Comparison of ENCODE assay signal across 1 cellular context in the genomic region with DNA sequence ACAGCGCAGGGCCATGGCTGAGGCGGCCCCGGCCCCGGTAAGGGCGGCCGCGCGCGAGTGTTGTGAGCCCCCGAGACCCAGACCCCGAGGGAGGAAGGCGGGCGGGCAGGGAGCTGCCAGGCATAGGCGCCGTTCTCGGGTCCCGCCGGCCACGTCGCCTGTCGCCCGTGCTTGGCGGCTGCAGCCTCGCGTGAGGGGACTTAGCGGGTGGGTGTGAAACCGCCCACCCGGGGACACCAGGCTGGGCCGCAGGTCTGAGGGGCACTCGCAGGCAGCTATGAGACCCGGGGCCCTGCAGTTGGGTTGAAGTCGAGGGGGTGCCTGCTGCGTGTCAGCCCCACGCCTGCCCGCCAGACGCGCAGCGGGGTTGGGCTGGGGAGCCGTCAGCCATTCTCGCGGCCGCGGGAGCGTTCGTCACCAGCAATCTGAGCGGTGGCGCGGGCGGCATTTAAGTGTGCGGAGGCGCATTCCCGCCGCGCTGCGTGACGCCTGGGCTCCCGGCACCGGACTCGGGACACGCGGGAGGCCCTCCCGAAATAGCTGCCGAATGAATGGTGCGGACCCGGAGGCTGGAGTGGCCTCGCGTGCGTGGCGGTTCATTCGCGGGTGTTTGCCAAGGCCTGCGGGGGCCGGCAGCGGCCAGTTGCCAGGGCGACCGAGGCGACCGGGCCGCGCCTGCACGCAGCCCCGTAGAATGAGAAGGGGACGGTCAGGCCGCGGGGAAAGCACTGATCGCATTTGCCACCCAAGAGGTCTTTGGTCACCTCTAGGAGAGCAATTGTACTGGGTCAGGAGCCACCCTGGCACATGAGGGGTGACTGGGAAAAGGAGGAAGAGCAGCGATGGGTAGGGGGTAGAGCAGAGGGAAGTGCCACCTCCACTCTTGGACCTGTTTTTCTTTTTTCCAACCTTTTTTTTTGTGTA.
A peak's percentile ranks its signal among the peaks of the same experiment; 100 is the strongest.
TF ChIP-seq lines count a peak whose summit lies in the region.

No MANE protein-coding gene starts in this region.

TF ChIP-seq in IMR-90, 13 proteins besides CTCF, POLR2A, EP300 and RAD21:
- TF ChIP-seq RFX5 (IDR thresholded peaks at IDR 0.05; ENCODE audit: low read depth, low read length) = no peak
- no peak for TF ChIP-seq MAFK (IDR thresholded peaks at IDR 0.05; ENCODE audit: low read depth, low read length)
- TF ChIP-seq MXI1 (IDR thresholded peaks at IDR 0.05; ENCODE audit: borderline replicate concordance, low read depth, low read length) = peak; percentile 79; the same call in 1 of the 2 replicates
- TF ChIP-seq BHLHE40 (IDR thresholded peaks at IDR 0.05; ENCODE audit: low read depth, low read length) = peak; percentile 65
